9 cellular contexts compared by ENCODE assay signal in genomic region chr9:83544002-83544698, GRCh38. TPM values are rescaled to one million over a fixed set of nuclear protein-coding genes. Genes with fewer than 3 reads are reported as not detected.
DNase-seq lines count a peak whose midpoint lies in the region; ATAC-seq and TF ChIP-seq lines count a peak whose summit lies in the region.
"Had no signal": no experiment of that assay in that cellular context is flagged by ENCODE, and none has a peak within 500 bp of the region (broad histone marks: within the 10 kb centered on the region; RNA-seq: fewer than 3 reads in every experiment).

No MANE protein-coding gene starts in this region.

- peak; percentile 93 for ATAC-seq in GM21381 (IDR thresholded peaks at IDR 0.05; ENCODE audit: unreplicated experiment)

- H3K36me3 Mint-ChIP-seq in activated T-helper 2 cell treated with anti-CD3 and anti-CD28 coated beads, Interferon-gamma antibody, Interleukin-2, Interleukin-4, amounts not matched to agents 10 μg/mL and 5 μg/mL and 100 μg/mL, durations not matched to agents 14 hours and 24 hours and 36 hours (ENCODE audit: low read depth) = no peaks in the 10 kb centered on the region
- H3K36me3 Mint-ChIP-seq in CD4-positive, alpha-beta memory T cell = peaks cover 2 to 29% of the 10 kb centered on the region in 2 donors

- no peak overlapping the region for H3K27ac ChIP-seq in DOHH2 (ENCODE audit: low read depth, low read length)
- H3K27ac ChIP-seq in CD4-positive, alpha-beta memory T cell (ENCODE audit: low read depth, low read length) = no peak overlapping the region

- H3K4me3 Mint-ChIP-seq in activated T-helper 2 cell treated with anti-CD3 and anti-CD28 coated beads, Interferon-gamma antibody, Interleukin-2, Interleukin-4, amounts not matched to agents 10 μg/mL and 5 μg/mL and 100 μg/mL, durations not matched to agents 14 hours and 24 hours and 36 hours (ENCODE audit: low read depth) = no peak overlapping the region
- H3K4me3 Mint-ChIP-seq in CD4-positive, alpha-beta memory T cell = no peak overlapping the region
- H3K4me3 Mint-ChIP-seq: activated B cell treated with CpG ODN at 0.5 μM for 24 hours had no signal

- H3K4me1 Mint-ChIP-seq in activated T-helper 2 cell treated with anti-CD3 and anti-CD28 coated beads, Interferon-gamma antibody, Interleukin-2, Interleukin-4, amounts not matched to agents 10 μg/mL and 5 μg/mL and 100 μg/mL, durations not matched to agents 14 hours and 24 hours and 36 hours (ENCODE audit: low read depth) = no peaks in the 10 kb centered on the region
- H3K4me1 Mint-ChIP-seq in CD4-positive, alpha-beta memory T cell = peaks cover 0 to 1% (median under 1%) of the 10 kb centered on the region in 4 donors
- H3K4me1 Mint-ChIP-seq: activated B cell treated with CpG ODN at 0.5 μM for 24 hours had no signal

- no peaks in the 10 kb centered on the region for H3F3A ChIP-seq in DOHH2 (ENCODE audit: control insufficient read depth, insufficient read depth)

- H3K36me3 ChIP-seq in DOHH2 (ENCODE audit: control insufficient read depth, low read length) = no peaks in the 10 kb centered on the region
- no peaks in the 10 kb centered on the region for H3K36me3 ChIP-seq in CD4-positive, alpha-beta memory T cell (ENCODE audit: insufficient read depth, low read length)

- H3K27me3 ChIP-seq in DOHH2 (ENCODE audit: control insufficient read depth, low read length) = no peaks in the 10 kb centered on the region
- no peaks in the 10 kb centered on the region for H3K27me3 ChIP-seq in CD4-positive, alpha-beta memory T cell (ENCODE audit: insufficient read depth, low read length)

- H3K4me3 ChIP-seq in DOHH2 (ENCODE audit: low read length) = no peak overlapping the region
- H3K4me3 ChIP-seq in choroid plexus epithelial cell (ENCODE audit: low read depth, low read length) = no peak overlapping the region
- no peak overlapping the region for H3K4me3 ChIP-seq in CD4-positive, alpha-beta memory T cell (ENCODE audit: low read length in 2 of 2)

- intact Hi-C loops in activated T-helper 2 cell treated with anti-CD3 and anti-CD28 coated beads, Interferon-gamma antibody, Interleukin-2, Interleukin-4, amounts not matched to agents 10 μg/mL and 5 μg/mL and 100 μg/mL, durations not matched to agents 14 hours and 24 hours and 36 hours (cut with micrococcal nuclease) = loop anchor here (1.0 kb wide), 2 partner anchors 210 to 325 kb away; no protein-coding TSS in a partner anchor
- intact Hi-C loops in CD4-positive, alpha-beta memory T cell (cut with micrococcal nuclease) = no loop called here

- H4K20me1 ChIP-seq in DOHH2 (ENCODE audit: control insufficient read depth, insufficient read depth, low read depth, low read length) = no peaks in the 10 kb centered on the region

- peaks cover 19% of the 10 kb centered on the region for H3K27me3 Mint-ChIP-seq in activated T-helper 2 cell treated with anti-CD3 and anti-CD28 coated beads, Interferon-gamma antibody, Interleukin-2, Interleukin-4, amounts not matched to agents 10 μg/mL and 5 μg/mL and 100 μg/mL, durations not matched to agents 14 hours and 24 hours and 36 hours (ENCODE audit: low read depth)
- peaks cover 12% of the 10 kb centered on the region in 2 donors for H3K27me3 Mint-ChIP-seq in CD4-positive, alpha-beta memory T cell

- H3K4me1 ChIP-seq in DOHH2 (ENCODE audit: control insufficient read depth, low read length) = no peaks in the 10 kb centered on the region
- H3K4me1 ChIP-seq in CD4-positive, alpha-beta memory T cell (ENCODE audit: insufficient read depth, low read length) = no peaks in the 10 kb centered on the region

- H3K4me2 ChIP-seq in DOHH2 (ENCODE audit: low read length) = no peak overlapping the region

- no peaks in the 10 kb centered on the region for H3K9me3 Mint-ChIP-seq in activated T-helper 2 cell treated with anti-CD3 and anti-CD28 coated beads, Interferon-gamma antibody, Interleukin-2, Interleukin-4, amounts not matched to agents 10 μg/mL and 5 μg/mL and 100 μg/mL, durations not matched to agents 14 hours and 24 hours and 36 hours
- H3K9me3 Mint-ChIP-seq in CD4-positive, alpha-beta memory T cell = peaks cover 0 to 33% (median 24%) of the 10 kb centered on the region in 8 donors

- POLR2A ChIA-PET in CD4-positive, alpha-beta memory T cell (lab: Charles Lee; ENCODE audit: partially characterized antibody) = no interaction called here

- H3K79me2 ChIP-seq in DOHH2 (ENCODE audit: control insufficient read depth, low read length) = no peaks in the 10 kb centered on the region

- DNase-seq in HT-29 (ENCODE audit: low spot score) = peak; percentile 65
- DNase-seq in NOMO-1 treated with DMSO at 0.1 percent for 48 hours (lab: John Stamatoyannopoulos, UW; ENCODE audit: unreplicated experiment) = peak; percentile 61
- DNase-seq in choroid plexus epithelial cell (ENCODE audit: low read depth) = peak; percentile 92
- DNase-seq in medulla oblongata (ENCODE audit: extremely low spot score) = peak; percentile 44
- no peak for DNase-seq in activated T-helper 2 cell treated with anti-CD3 and anti-CD28 coated beads, Interferon-gamma antibody, Interleukin-2, Interleukin-4, amounts not matched to agents 10 μg/mL and 5 μg/mL and 100 μg/mL, durations not matched to agents 14 hours and 24 hours and 36 hours (ENCODE audit: low spot score)
- DNase-seq in CD4-positive, alpha-beta memory T cell = no peak
- DNase-seq: activated B cell treated with CpG ODN at 0.5 μM for 24 hours had no signal

- H3K27ac Mint-ChIP-seq in activated T-helper 2 cell treated with anti-CD3 and anti-CD28 coated beads, Interferon-gamma antibody, Interleukin-2, Interleukin-4, amounts not matched to agents 10 μg/mL and 5 μg/mL and 100 μg/mL, durations not matched to agents 14 hours and 24 hours and 36 hours = no peak overlapping the region
- no peak overlapping the region for H3K27ac Mint-ChIP-seq in CD4-positive, alpha-beta memory T cell
- H3K27ac Mint-ChIP-seq: activated B cell treated with CpG ODN at 0.5 μM for 24 hours had no signal

- TF ChIP-seq CTCF in DOHH2 (IDR thresholded peaks at IDR 0.05; ENCODE audit: low read depth, low read length, poor library complexity, severe bottlenecking) (peak; percentile 87), choroid plexus epithelial cell (conservative IDR thresholded peaks at IDR 0.05; ENCODE audit: low read depth, low read length) (peak; percentile 92)

- H3K9me3 ChIP-seq in DOHH2 (ENCODE audit: control insufficient read depth, insufficient read depth, low read length) = no peaks in the 10 kb centered on the region
- no peaks in the 10 kb centered on the region for H3K9me3 ChIP-seq in CD4-positive, alpha-beta memory T cell (ENCODE audit: control insufficient read depth in 1 of 2, low read length in 2 of 2)

- H3K9me2 ChIP-seq in DOHH2 (replicated peaks; ENCODE audit: control insufficient read depth, low read length) = no peaks in the 10 kb centered on the region

- CTCF ChIA-PET in CD4-positive, alpha-beta memory T cell (lab: Charles Lee; ENCODE audit: partially characterized antibody) = interaction anchor here (1.7 to 2.5 kb wide), 2 partner anchors 13 to 210 kb away, joined by 6 to 9 read pairs; no protein-coding TSS in a partner anchor

RNA-seq across cellular contexts. Expression of gene FRMD3, which starts 5.9 kb away (rescaled TPM):
- total RNA-seq in HT-29 (2014; rRNA removed; shearing (Covaris generic)) = 0.03 and 0.13 TPM in 2 replicates
- 0.34 and 0.51 TPM in 2 replicates for total RNA-seq in activated T-helper 2 cell treated with anti-CD3 and anti-CD28 coated beads, Interferon-gamma antibody, Interleukin-2, Interleukin-4, amounts not matched to agents 10 μg/mL and 5 μg/mL and 100 μg/mL, durations not matched to agents 14 hours and 24 hours and 36 hours
- 1 to 10 TPM; 1.1 to 1.3 TPM for total RNA-seq in CD4-positive, alpha-beta memory T cell
- under 1 TPM in 1 of 2 donors, not detected in 1; 0.22 TPM for polyA plus RNA-seq in CD4-positive, alpha-beta memory T cell

Comparison
In these comparisons a context has a peak if more than half of its experiments do, and no peak if none do; other contexts are left out.
1. DNase-seq: peak in HT-29 (single experiment), NOMO-1 treated with DMSO at 0.1 percent for 48 hours (single experiment), choroid plexus epithelial cell (single experiment) and medulla oblongata (single experiment); none in activated T-helper 2 cell treated with anti-CD3 and anti-CD28 coated beads, Interferon-gamma antibody, Interleukin-2, Interleukin-4, amounts not matched to agents 10 μg/mL and 5 μg/mL and 100 μg/mL, durations not matched to agents 14 hours and 24 hours and 36 hours (single experiment) and CD4-positive, alpha-beta memory T cell (0 of 5).